ENCODE assay signal across 15 cellular contexts in genomic region chr2:6994569-6994968, GRCh38.
"Had no signal": no experiment of that assay in that cellular context is flagged by ENCODE, and none has a peak within 500 bp of the region (broad histone marks: within the 10 kb centered on the region; RNA-seq: fewer than 3 reads in every experiment).

No MANE protein-coding gene starts in this region.

- H3K27me3 ChIP-seq: ascending aorta, foreskin keratinocyte, ovary, SJSA1 had no signal

- H3K27ac ChIP-seq: ascending aorta, foreskin keratinocyte, ovary, SJSA1 had no signal

- H3K9me3 ChIP-seq: ascending aorta, mucosa of descending colon, ovary, SJSA1 had no signal

- ATAC-seq: activated CD8-positive, alpha-beta memory T cell treated with anti-CD3 and anti-CD28 coated beads, Interleukin-2, amount 10 ng/mL, durations not matched to agents 7 days and 5 days; foreskin keratinocyte; mucosa of descending colon; natural killer cell treated with Interleukin-12 subunit alpha and Interleukin-12 subunit beta and Interleukin-15 and Interleukin-18, amount 100 ng/mL, for 72 hours had no signal

- H3K27me3 Mint-ChIP-seq: activated CD8-positive, alpha-beta memory T cell treated with anti-CD3 and anti-CD28 coated beads, Interleukin-2, amount 10 ng/mL, durations not matched to agents 7 days and 5 days; activated naive CD8-positive, alpha-beta T cell; activated T-cell treated with anti-CD3 and anti-CD28 coated beads, Interleukin-2, amount 50 U/mL, for 24 hours; natural killer cell treated with Interleukin-12 subunit alpha and Interleukin-12 subunit beta and Interleukin-15 and Interleukin-18, amount 100 ng/mL, for 72 hours; type B pancreatic cell had no signal

- H3K36me3 ChIP-seq: ascending aorta, ovary, SJSA1 had no signal

- H3K9me3 Mint-ChIP-seq: activated T-cell treated with anti-CD3 and anti-CD28 coated beads, Interleukin-2, amount 50 U/mL, for 24 hours; natural killer cell treated with Interleukin-12 subunit alpha and Interleukin-12 subunit beta and Interleukin-15 and Interleukin-18, amount 100 ng/mL, for 72 hours had no signal

- H3K27ac Mint-ChIP-seq: activated CD8-positive, alpha-beta memory T cell treated with anti-CD3 and anti-CD28 coated beads, Interleukin-2, amount 10 ng/mL, durations not matched to agents 7 days and 5 days; activated naive CD8-positive, alpha-beta T cell; activated T-cell treated with anti-CD3 and anti-CD28 coated beads, Interleukin-2, amount 50 U/mL, for 24 hours; natural killer cell treated with Interleukin-12 subunit alpha and Interleukin-12 subunit beta and Interleukin-15 and Interleukin-18, amount 100 ng/mL, for 72 hours; type B pancreatic cell had no signal

- H3K4me1 ChIP-seq: foreskin keratinocyte, SJSA1 had no signal

- H3K4me3 ChIP-seq: ascending aorta, mucosa of descending colon, ovary, SJSA1 had no signal

- DNase-seq: activated CD4-positive, alpha-beta T cell treated with anti-CD3 and anti-CD28 coated beads for 1 hour; activated CD4-positive, alpha-beta T cell treated with anti-CD3 and anti-CD28 coated beads, Interleukin-2, amount 50 U/mL, for 48 hours; activated CD8-positive, alpha-beta memory T cell treated with anti-CD3 and anti-CD28 coated beads, Interleukin-2, amount 10 ng/mL, durations not matched to agents 7 days and 5 days; activated effector memory CD4-positive, alpha-beta T cell treated with anti-CD3 and anti-CD28 coated beads, Interleukin-2, amount 50 U/mL, for 16 hours; activated T-cell treated with anti-CD3 and anti-CD28 coated beads, Interleukin-2, amount 50 U/mL, for 24 hours; foreskin keratinocyte; mucosa of descending colon; ovary; small intestine; T-helper 9 cell had no signal

- H3K4me3 Mint-ChIP-seq: activated CD8-positive, alpha-beta memory T cell treated with anti-CD3 and anti-CD28 coated beads, Interleukin-2, amount 10 ng/mL, durations not matched to agents 7 days and 5 days; activated naive CD8-positive, alpha-beta T cell; activated T-cell treated with anti-CD3 and anti-CD28 coated beads, Interleukin-2, amount 50 U/mL, for 24 hours; natural killer cell treated with Interleukin-12 subunit alpha and Interleukin-12 subunit beta and Interleukin-15 and Interleukin-18, amount 100 ng/mL, for 72 hours; type B pancreatic cell had no signal
